Comparison of ENCODE assay signal across 12 cellular contexts in genomic region chr12:57133013-57133569, GRCh38. TPM values are rescaled to one million over a fixed set of nuclear protein-coding genes. Genes with fewer than 3 reads are reported as not detected.
DNase-seq lines count a peak whose midpoint lies in the region; ATAC-seq, FAIRE-seq and TF ChIP-seq lines count a peak whose summit lies in the region.
"Had no signal": no experiment of that assay in that cellular context is flagged by ENCODE, and none has a peak within 500 bp of the region (broad histone marks: within the 10 kb centered on the region; RNA-seq: fewer than 3 reads in every experiment).

No MANE protein-coding gene starts in this region.

- TF ChIP-seq CTCF in CD14-positive monocyte (IDR thresholded peaks at IDR 0.05) (no peak), gastrocnemius medialis (IDR thresholded peaks at IDR 0.05 in 4 of 5, conservative IDR thresholded peaks at IDR 0.05 in 1 of 5) (no peak), D721Med (IDR thresholded peaks at IDR 0.05; ENCODE audit: insufficient read depth, missing control alignments) (no peak)

- H3K36me3 ChIP-seq in adipocyte (ENCODE audit: control insufficient read depth, insufficient read depth, low read length, severe bottlenecking) (peaks cover 25% of the 10 kb centered on the region), gastrocnemius medialis (no peaks in the 10 kb centered on the region)

- H3K27me3 ChIP-seq in adipocyte (replicated peaks; ENCODE audit: control insufficient read depth, insufficient read depth, low read length) (no peaks in the 10 kb centered on the region), gastrocnemius medialis (no peaks in the 10 kb centered on the region)

- H3K27ac ChIP-seq in gastrocnemius medialis: peak overlapping the region; percentile 87 to 94 (median 90)

- peaks cover 75% of the 10 kb centered on the region for H3K4me1 Mint-ChIP-seq in CD14-positive monocyte

- in situ Hi-C loops in gastrocnemius medialis (cut with MboI; ENCODE audit: low sequenced_read_pairs in 4 of 4): no loop called here

- no peaks in the 10 kb centered on the region for H3K9me3 Mint-ChIP-seq in CD14-positive monocyte
- H3K9me3 Mint-ChIP-seq: memory B cell had no signal

- intact Hi-C loops in CD14-positive monocyte (cut with micrococcal nuclease) (no loop called here), gastrocnemius medialis (cut with DNase I; ENCODE audit: low total_unique reads) (no loop called here)

- H3K27me3 Mint-ChIP-seq in CD14-positive monocyte (ENCODE audit: low read depth in 3 of 3): peaks cover 0 to 14% (median 0%) of the 10 kb centered on the region in 3 donors
- H3K27me3 Mint-ChIP-seq: memory B cell had no signal

- no peak for ATAC-seq in gastrocnemius medialis

- H3K36me3 Mint-ChIP-seq in CD14-positive monocyte: peaks cover 55 to 65% of the 10 kb centered on the region in 2 donors
- H3K36me3 Mint-ChIP-seq: memory B cell had no signal

- H3K4me1 ChIP-seq in adipocyte (ENCODE audit: control insufficient read depth, insufficient read depth, low read length) (peaks cover 70% of the 10 kb centered on the region), gastrocnemius medialis (peaks cover 21 to 30% of the 10 kb centered on the region in 2 donors)

- DNase-seq in CD14-positive monocyte (ENCODE audit: low spot score) (no peak), adipocyte (ENCODE audit: low read depth) (peak; percentile 67), hepatic stellate cell (ENCODE audit: low spot score) (peak; percentile 89), gastrocnemius medialis (no peak), NCI-H128 (lab: John Stamatoyannopoulos, UW; ENCODE audit: unreplicated experiment) (no peak), NOMO-1 treated with dmso at 0.1 percent for 144 hours (lab: John Stamatoyannopoulos, UW; ENCODE audit: unreplicated experiment) (no peak), NCI-H748 (lab: John Stamatoyannopoulos, UW; ENCODE audit: unreplicated experiment) (no peak), D721Med (ENCODE audit: insufficient read length, low spot score) (no peak)
- DNase-seq: Calu3, MM.1S, RPMI8226 had no signal

- peak overlapping the region; percentile 94 for H3K9ac ChIP-seq in adipocyte (ENCODE audit: low read length)

- H3K4me3 Mint-ChIP-seq in CD14-positive monocyte: peak overlapping the region; percentile 2 to 95
- H3K4me3 Mint-ChIP-seq: memory B cell had no signal

- H3K9me3 ChIP-seq in adipocyte (ENCODE audit: control insufficient read depth, low read length) (no peaks in the 10 kb centered on the region), gastrocnemius medialis (no peaks in the 10 kb centered on the region)

- no peak for TF ChIP-seq POLR2A in gastrocnemius medialis (IDR thresholded peaks at IDR 0.05)

- peak overlapping the region in 6 of 7 donors; percentile 35 to 85 (median 62) for H3K27ac Mint-ChIP-seq in CD14-positive monocyte
- H3K27ac Mint-ChIP-seq: memory B cell had no signal

- H3K4me3 ChIP-seq in adipocyte (ENCODE audit: low read length) (peak overlapping the region; percentile 84), gastrocnemius medialis (peak overlapping the region in 2 of 4 donors; percentile 8 to 11)

- no peak for FAIRE-seq in D721Med (lab: Jason Lieb, UNC)

RNA-seq across cellular contexts. Expression of gene LRP1, which starts 4.8 kb away (rescaled TPM):
- polyA plus RNA-seq in CD14-positive monocyte: 10 to 100 TPM in 1 of 2 donors, 1 to 10 TPM in 1; 5.5 to 10.5 TPM
- 10 to 100 TPM; 26.1 to 53.5 (median 49.8) TPM for total RNA-seq in gastrocnemius medialis

RNA-seq across cellular contexts. Expression of gene LRP1-AS, which starts 14.3 kb away (rescaled TPM):
- polyA plus RNA-seq in CD14-positive monocyte: 1 to 10 TPM in 1 of 2 donors, under 1 TPM in 1; 0.35 to 1.5 TPM
- total RNA-seq in gastrocnemius medialis: not detected
- total RNA-seq: Calu3 had no signal

RNA-seq across cellular contexts. Expression of gene STAT6, which starts 21.9 kb away (rescaled TPM):
- polyA plus RNA-seq in CD14-positive monocyte: 100 to 1,000 TPM; 132 to 154 TPM
- 10 to 100 TPM; 12.5 to 17.4 (median 14.4) TPM for total RNA-seq in gastrocnemius medialis

RNA-seq across cellular contexts. Expression of gene NAB2, which starts 44.2 kb away (rescaled TPM):
- polyA plus RNA-seq in CD14-positive monocyte: 1 to 10 TPM in 1 of 2 donors, under 1 TPM in 1; 1.00 to 2.7 TPM
- total RNA-seq in gastrocnemius medialis: 1 to 10 TPM; 4.8 to 9.5 (median 5.5) TPM

RNA-seq across cellular contexts. Expression of gene NEMP1, which starts 54.5 kb away (rescaled TPM):
- polyA plus RNA-seq in CD14-positive monocyte: 1 to 10 TPM; 1.9 to 2.2 TPM
- total RNA-seq in gastrocnemius medialis: 1 to 10 TPM; 1.2 to 6.7 (median 1.9) TPM

Comparison
In these comparisons a context has a peak if more than half of its experiments do, and no peak if none do; other contexts are left out.
1. DNase-seq: peak in adipocyte (single experiment) and hepatic stellate cell (single experiment); none in CD14-positive monocyte (single experiment), gastrocnemius medialis (0 of 2), NCI-H128 (single experiment), NOMO-1 treated with dmso at 0.1 percent for 144 hours (single experiment), NCI-H748 (single experiment) and D721Med (single experiment).